Comparison of ENCODE assay signal across 8 cellular contexts in the genomic region with DNA sequence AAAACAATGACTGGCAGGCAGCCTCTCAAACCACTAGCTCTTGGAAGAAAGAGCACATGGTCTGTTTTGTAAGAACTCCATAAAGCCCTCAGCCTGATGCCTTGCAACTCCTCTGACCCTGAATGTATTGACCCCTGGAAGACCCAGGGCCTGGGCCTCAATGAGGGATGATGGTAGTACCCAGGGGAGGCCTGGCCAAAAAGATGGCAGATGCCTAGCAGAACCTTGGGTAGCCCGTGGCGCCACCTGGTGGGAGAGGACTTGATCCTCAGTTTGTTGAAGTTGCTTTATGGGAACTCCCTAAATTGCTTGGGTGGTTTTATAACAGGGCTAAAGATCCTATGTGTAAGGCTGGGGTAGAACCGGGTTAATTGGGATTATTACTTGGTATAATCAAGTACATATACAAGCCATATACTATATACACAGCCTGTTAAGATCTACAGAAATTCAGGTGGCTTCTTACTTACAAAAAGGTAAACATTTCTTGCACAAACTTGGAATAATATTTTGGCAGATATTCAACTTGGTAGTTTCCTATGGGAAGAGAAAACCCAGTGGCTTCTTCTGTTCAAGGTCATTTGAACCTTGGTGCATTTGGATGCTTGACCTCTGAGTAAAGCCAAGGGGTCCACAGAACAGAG.
DNase-seq lines count a peak whose midpoint lies in the region; ATAC-seq and TF ChIP-seq lines count a peak whose summit lies in the region.

No MANE protein-coding gene starts in this region.

- H3K4me1 Mint-ChIP-seq in immature natural killer cell: no peaks in the 10 kb centered on the region

- DNase-seq in SIG-M5 treated with dmso at 0.1 percent for 504 hours (lab: John Stamatoyannopoulos, UW; ENCODE audit: unreplicated experiment): peak; percentile 48
- DNase-seq in SIG-M5 (lab: John Stamatoyannopoulos, UW): no peak
- DNase-seq in LoVo (ENCODE audit: low spot score): peak; percentile 50
- peak; percentile 41 for DNase-seq in SW480 (ENCODE audit: low spot score)
- DNase-seq in adrenal gland: peak; percentile 76 to 93 (median 89)
- peak; percentile 6 to 16 (median 6) for DNase-seq in immature natural killer cell
- peak; percentile 76 to 79 for DNase-seq in stimulated activated CD4-positive, alpha-beta T cell treated with anti-CD3 and anti-CD28 coated beads, Interleukin-2, amount 100 ng/mL, for 48 hours

- peak; percentile 62 to 75 (median 69) for TF ChIP-seq CTCF in adrenal gland (IDR thresholded peaks at IDR 0.05)

- no peaks in the 10 kb centered on the region for H3K9me3 Mint-ChIP-seq in immature natural killer cell

- intact Hi-C loops in adrenal gland (cut with DNase I): loop anchor here in 1 of 2 donors (5.0 kb wide), 1 partner anchor 283 kb away; no protein-coding TSS in a partner anchor

- no peaks in the 10 kb centered on the region for H3K4me1 ChIP-seq in adrenal gland (replicated peaks in 1 of 2)

- H3K4me3 ChIP-seq in adrenal gland: no peak overlapping the region

- H3K36me3 ChIP-seq in adrenal gland (replicated peaks in 1 of 2): no peaks in the 10 kb centered on the region

- WGBS in adrenal gland, 4 donors: 26 to 47% (median 32%) methylated on average over 3 of the region's 3 CpGs

- no peaks in the 10 kb centered on the region for H3K27me3 ChIP-seq in adrenal gland

- peaks cover 0 to 11% (median 4%) of the 10 kb centered on the region in 3 donors for H3K27me3 Mint-ChIP-seq in immature natural killer cell (ENCODE audit: low read depth in 3 of 3)

- no peaks in the 10 kb centered on the region for H3K9me3 ChIP-seq in adrenal gland (replicated peaks in 1 of 3)

- H3K4me3 Mint-ChIP-seq in immature natural killer cell: no peak overlapping the region

- no peak overlapping the region for H3K27ac Mint-ChIP-seq in immature natural killer cell

- ATAC-seq in HG03521 (IDR thresholded peaks at IDR 0.05; ENCODE audit: unreplicated experiment): no peak

- no peak overlapping the region for H3K27ac ChIP-seq in adrenal gland

- no peak for TF ChIP-seq POLR2A in adrenal gland (IDR thresholded peaks at IDR 0.05)

- H3K36me3 Mint-ChIP-seq in immature natural killer cell: no peaks in the 10 kb centered on the region
